Comparison of ENCODE assay signal across 10 cellular contexts in genomic region chr1:165829888-165830287, GRCh38. TPM values are rescaled to one million over a fixed set of nuclear protein-coding genes. Genes with fewer than 3 reads are reported as not detected.
A peak's percentile ranks its signal among the peaks of the same experiment; 100 is the strongest.
DNase-seq lines count a peak whose midpoint lies in the region; ATAC-seq and TF ChIP-seq lines count a peak whose summit lies in the region.
"Had no signal": no experiment of that assay in that cellular context is flagged by ENCODE, and none has a peak within 500 bp of the region (broad histone marks: within the 10 kb centered on the region; RNA-seq: fewer than 3 reads in every experiment).

No MANE protein-coding gene starts in this region.

- peak overlapping the region; percentile 90 for H3K4me3 ChIP-seq in HUES6 (ENCODE audit: low read depth, low read length)
- peak overlapping the region; percentile 84 for H3K4me3 ChIP-seq in neural cell (ENCODE audit: low read length)
- no peak overlapping the region for H3K4me3 ChIP-seq in upper lobe of left lung

- no peaks in the 10 kb centered on the region for H4K20me1 ChIP-seq in neural cell (ENCODE audit: insufficient read depth)

- no peaks in the 10 kb centered on the region for H3K9me3 Mint-ChIP-seq in Calu3 (ENCODE audit: low read depth, unreplicated experiment)
- no peaks in the 10 kb centered on the region for H3K9me3 Mint-ChIP-seq in activated naive CD8-positive, alpha-beta T cell treated with anti-CD3 and anti-CD28 coated beads, Interleukin-2, amount 50 U/mL, for 24 hours

- H3K4me1 Mint-ChIP-seq in Calu3 (ENCODE audit: low read depth, unreplicated experiment): peaks cover 29% of the 10 kb centered on the region
- peaks cover 26% of the 10 kb centered on the region for H3K4me1 Mint-ChIP-seq in activated naive CD8-positive, alpha-beta T cell treated with anti-CD3 and anti-CD28 coated beads, Interleukin-2, amount 50 U/mL, for 24 hours

- H3K4me1 ChIP-seq in HUES6 (ENCODE audit: control insufficient read depth, insufficient read depth, low read length): peaks cover 26% of the 10 kb centered on the region
- peaks cover 15 to 28% (median 20%) of the 10 kb centered on the region in 4 donors for H3K4me1 ChIP-seq in upper lobe of left lung

- peaks cover 2% of the 10 kb centered on the region for H3K9me2 ChIP-seq in neural cell (ENCODE audit: insufficient read depth, low read length)

- H3K27me3 ChIP-seq in HUES6 (ENCODE audit: control insufficient read depth, insufficient read depth, low read length) (no peaks in the 10 kb centered on the region), neural cell (ENCODE audit: insufficient read depth, low read depth, low read length) (no peaks in the 10 kb centered on the region), upper lobe of left lung (no peaks in the 10 kb centered on the region)

- H3K9ac ChIP-seq in HUES6 (ENCODE audit: low read length) (no peak overlapping the region), neural cell (ENCODE audit: low read length) (peak overlapping the region; percentile 83)

- WGBS in upper lobe of left lung, 2 donors: 91 to 92% methylated on average over 4 of the region's 4 CpGs

- H3K4me3 Mint-ChIP-seq in Calu3 (ENCODE audit: low read depth, unreplicated experiment): peak overlapping the region; percentile 99
- H3K4me3 Mint-ChIP-seq in activated naive CD8-positive, alpha-beta T cell treated with anti-CD3 and anti-CD28 coated beads, Interleukin-2, amount 50 U/mL, for 24 hours: peak overlapping the region; percentile 96

- no peaks in the 10 kb centered on the region for H3K36me3 ChIP-seq in HUES6 (ENCODE audit: control insufficient read depth, insufficient read depth, low read length)
- no peaks in the 10 kb centered on the region for H3K36me3 ChIP-seq in neural cell (ENCODE audit: insufficient read depth, low read length)
- no peaks in the 10 kb centered on the region for H3K36me3 ChIP-seq in upper lobe of left lung

- peaks cover 29% of the 10 kb centered on the region for H3K36me3 Mint-ChIP-seq in Calu3 (ENCODE audit: insufficient read depth, unreplicated experiment)
- H3K36me3 Mint-ChIP-seq in activated naive CD8-positive, alpha-beta T cell treated with anti-CD3 and anti-CD28 coated beads, Interleukin-2, amount 50 U/mL, for 24 hours (ENCODE audit: low read depth): peaks cover 27% of the 10 kb centered on the region

- TF ChIP-seq POLR2A in upper lobe of left lung (IDR thresholded peaks at IDR 0.05): no peak

- H3K9me3 ChIP-seq in HUES6 (ENCODE audit: control insufficient read depth, insufficient read depth, low read depth, low read length): no peaks in the 10 kb centered on the region
- H3K9me3 ChIP-seq in neural cell (ENCODE audit: low read length): no peaks in the 10 kb centered on the region
- H3K9me3 ChIP-seq in upper lobe of left lung: no peaks in the 10 kb centered on the region

- TF ChIP-seq EP300 in neural cell (conservative IDR thresholded peaks at IDR 0.05; ENCODE audit: poor library complexity, severe bottlenecking): no peak
- TF ChIP-seq EP300 in upper lobe of left lung (IDR thresholded peaks at IDR 0.05): no peak

- CTCF ChIA-PET in Calu3 (lab: Charles Lee): interaction anchor here (0.6 to 2.4 kb wide), 9 partner anchors 13 to 1019 kb away, joined by 3 to 14 read pairs (median 7); partner anchors contain the start of gene ALDH9A1

- no peak for TF ChIP-seq RAD21 in neural cell (conservative IDR thresholded peaks at IDR 0.05)

- BruUV-seq in Calu3 (replicated peaks; lab: Mats Ljungman, UMichigan): no TSS peak

- ATAC-seq in activated naive CD8-positive, alpha-beta T cell treated with anti-CD3 and anti-CD28 coated beads, Interleukin-2, amount 50 U/mL, for 24 hours: no peak
- ATAC-seq in upper lobe of left lung (ENCODE audit: low FRiP score in 2 of 2) (no peak), left cardiac atrium (no peak)

- peak overlapping the region; percentile 99 for H3K4me2 ChIP-seq in neural cell (ENCODE audit: low read length)

- H2AFZ ChIP-seq in neural cell (ENCODE audit: low read depth, low read length): no peak overlapping the region

- H3K27ac ChIP-seq in HUES6 (ENCODE audit: low read depth, low read length) (no peak overlapping the region), neural cell (ENCODE audit: low read length) (peak overlapping the region; percentile 83), upper lobe of left lung (no peak overlapping the region)

- H3F3A ChIP-seq in neural cell (ENCODE audit: insufficient read depth, low read length, poor library complexity, severe bottlenecking): peaks cover 12% of the 10 kb centered on the region

- TF ChIP-seq CTCF in Calu3 (IDR thresholded peaks at IDR 0.05; ENCODE audit: unreplicated experiment) (no peak), neural cell (IDR thresholded peaks at IDR 0.05; ENCODE audit: poor library complexity, severe bottlenecking) (no peak), upper lobe of left lung (IDR thresholded peaks at IDR 0.05) (no peak)

- H3K27me3 Mint-ChIP-seq in Calu3 (ENCODE audit: unreplicated experiment): no peaks in the 10 kb centered on the region
- H3K27me3 Mint-ChIP-seq in activated naive CD8-positive, alpha-beta T cell treated with anti-CD3 and anti-CD28 coated beads, Interleukin-2, amount 50 U/mL, for 24 hours: peaks cover 3% of the 10 kb centered on the region

- peak overlapping the region; percentile 88 for H3K27ac Mint-ChIP-seq in Calu3 (ENCODE audit: unreplicated experiment)
- H3K27ac Mint-ChIP-seq in activated naive CD8-positive, alpha-beta T cell treated with anti-CD3 and anti-CD28 coated beads, Interleukin-2, amount 50 U/mL, for 24 hours: no peak overlapping the region

- DNase-seq in Calu3: no peak
- DNase-seq in activated naive CD8-positive, alpha-beta T cell treated with anti-CD3 and anti-CD28 coated beads, Interleukin-2, amount 50 U/mL, for 24 hours: no peak
- no peak for DNase-seq in cerebellum (ENCODE audit: low spot score)
- no peak for DNase-seq in upper lobe of left lung
- DNase-seq in left cardiac atrium: no peak
- DNase-seq: hypothalamus, NCI-H1048, Right ventricle myocardium superior had no signal

- H3K79me2 ChIP-seq in neural cell (replicated peaks; ENCODE audit: insufficient read depth, low read length): peaks cover 56% of the 10 kb centered on the region

- intact Hi-C loops in Calu3 (cut with micrococcal nuclease; ENCODE audit: unreplicated experiment): loop anchor here (1.0 to 5.0 kb wide), 4 partner anchors 41 to 113 kb away; no protein-coding TSS in a partner anchor
- intact Hi-C loops in left cardiac atrium (cut with DNase I): loop anchor here in 1 of 2 donors (10.0 kb wide), 1 partner anchor 65 kb away; no protein-coding TSS in a partner anchor

TF ChIP-seq in neural cell, 6 proteins besides CTCF, POLR2A, EP300 and RAD21:
- TF ChIP-seq REST (IDR thresholded peaks at IDR 0.05; ENCODE audit: borderline replicate concordance): no peak
- no peak for TF ChIP-seq POLR2AphosphoS5 (IDR thresholded peaks at IDR 0.05)
- TF ChIP-seq EZH2 (IDR thresholded peaks at IDR 0.05; ENCODE audit: borderline replicate concordance, insufficient read depth, low read length, poor library complexity, severe bottlenecking): no peak
- TF ChIP-seq MXI1 (conservative IDR thresholded peaks at IDR 0.05; ENCODE audit: poor library complexity, severe bottlenecking): no peak
- no peak for TF ChIP-seq TAF1 (IDR thresholded peaks at IDR 0.05; ENCODE audit: low read depth)
- TF ChIP-seq SMC3 (conservative IDR thresholded peaks at IDR 0.05; ENCODE audit: poor library complexity): no peak

RNA-seq across cellular contexts. Expression of gene UCK2, which starts 2.5 kb away (rescaled TPM):
- total RNA-seq in Calu3 (2022) (106 and 109 TPM in 2 replicates), cerebellum (54.1 TPM), upper lobe of left lung (10 to 100 TPM in 2 of 6 donors, 1 to 10 TPM in 4; 7.5 to 17.9 (median 9.7) TPM), left cardiac atrium (10 to 100 TPM in 1 of 2 donors, 1 to 10 TPM in 1; 8.0 to 18.2 TPM)
- 36.0 and 42.8 TPM in 2 replicates for polyA plus RNA-seq in neural cell
- polyA minus RNA-seq in neural cell: 79.5 and 91.1 TPM in 2 replicates

Comparison
In these comparisons a context has a peak if more than half of its experiments do, and no peak if none do; other contexts are left out.
1. H3K4me3 ChIP-seq: peak in HUES6 (single experiment) and neural cell (single experiment); none in upper lobe of left lung (0 of 4).